ENCODE assay signal across 8 cellular contexts in the genomic region with DNA sequence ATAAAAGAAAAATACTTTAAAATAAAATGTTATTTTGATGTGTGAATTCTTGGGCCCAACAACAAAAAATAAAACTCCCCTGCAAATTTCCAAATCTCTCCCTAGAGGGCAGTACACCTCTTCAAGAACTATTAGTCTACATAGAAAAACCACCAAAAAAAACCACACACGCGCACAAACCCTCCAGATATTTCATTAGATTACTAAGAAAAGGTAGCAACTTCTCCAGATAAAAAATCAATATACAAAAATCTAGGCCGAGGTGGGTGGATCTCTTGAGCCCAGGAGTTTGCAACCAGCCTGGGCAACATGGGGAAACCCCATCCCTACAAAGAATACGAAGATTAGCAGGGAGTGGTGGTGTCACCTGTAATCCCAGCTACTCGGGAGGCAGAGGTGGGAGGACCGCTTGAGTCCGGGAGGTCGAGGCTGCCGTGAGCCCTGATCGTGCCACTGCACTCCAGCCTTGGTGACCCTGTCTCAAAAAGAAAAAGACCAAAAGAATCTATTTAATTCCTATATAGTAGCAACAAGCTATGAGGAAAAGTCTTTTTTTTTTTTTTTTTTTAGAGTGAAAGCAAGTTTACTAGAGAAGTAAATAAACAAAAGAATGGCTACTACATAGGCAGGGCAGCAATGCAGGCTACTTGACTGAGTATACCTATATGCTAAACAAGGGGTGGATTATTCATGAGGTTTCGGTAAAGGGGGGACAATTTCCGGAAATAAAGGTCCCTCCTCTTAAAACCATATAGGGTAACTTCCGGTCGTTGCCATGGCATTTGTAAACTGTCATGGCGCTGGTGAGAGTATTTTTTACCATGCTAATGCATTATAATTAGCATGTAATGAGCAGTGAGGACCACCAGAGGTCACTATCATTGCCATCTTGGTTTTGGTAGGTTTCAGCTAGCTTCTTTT. TPM values are rescaled to one million over a fixed set of nuclear protein-coding genes. Genes with fewer than 3 reads are reported as not detected.
A peak's percentile ranks its signal among the peaks of the same experiment; 100 is the strongest.
DNase-seq lines count a peak whose midpoint lies in the region; ATAC-seq and TF ChIP-seq lines count a peak whose summit lies in the region.

No MANE protein-coding gene starts in this region.

- H3K36me3 ChIP-seq in colonic mucosa: no peaks in the 10 kb centered on the region

- TF ChIP-seq CTCF in AG09319 (IDR thresholded peaks at IDR 0.05; ENCODE audit: low read depth, low read length) (peak; percentile 60), activated B cell treated with CpG ODN at 0.5 μM for 24 hours (IDR thresholded peaks at IDR 0.05) (no peak), colonic mucosa (IDR thresholded peaks at IDR 0.05) (peak; percentile 61)

- peaks cover 22% of the 10 kb centered on the region for H3K27me3 Mint-ChIP-seq in activated B cell treated with CpG ODN at 0.5 μM for 24 hours

- no peaks in the 10 kb centered on the region for H3K9me3 ChIP-seq in colonic mucosa

- intact Hi-C loops in activated B cell treated with CpG ODN at 0.5 μM for 24 hours (cut with micrococcal nuclease) (loop anchor here (1.0 to 10.0 kb wide), 8 partner anchors 19 to 778 kb away; a partner anchor contains a TSS), colonic mucosa (cut with DNase I) (loop anchor here (1.0 to 10.0 kb wide), 3 partner anchors 44 to 312 kb away; no protein-coding TSS in a partner anchor), left colon (cut with DNase I, micrococcal nuclease) (loop anchor here (2.0 to 10.0 kb wide), 3 partner anchors 42 to 122 kb away; no protein-coding TSS in a partner anchor)

- peak overlapping the region; percentile 71 for H3K4me3 Mint-ChIP-seq in activated B cell treated with CpG ODN at 0.5 μM for 24 hours

- H3K4me1 Mint-ChIP-seq in activated B cell treated with CpG ODN at 0.5 μM for 24 hours: peaks cover 12% of the 10 kb centered on the region

- peak overlapping the region; percentile 26 for H3K4me3 ChIP-seq in colonic mucosa

- CTCF ChIA-PET in activated B cell treated with CpG ODN at 0.5 μM for 24 hours (lab: Charles Lee): interaction anchor here (0.6 to 2.7 kb wide), 5 partner anchors 11 to 257 kb away, joined by 3 to 30 read pairs (median 3); no protein-coding TSS in a partner anchor

- DNase-seq in AG09319 (ENCODE audit: extremely low read depth, low read depth) (peak; percentile 82), NCI-H2227 treated with DMSO at 0.1 percent for 48 hours (lab: John Stamatoyannopoulos, UW) (peak; percentile 88), activated B cell treated with CpG ODN at 0.5 μM for 24 hours (no peak), colonic mucosa (peak; percentile 90), left colon (peak; percentile 80 to 83)
- DNase-seq in stimulated activated CD4-positive, alpha-beta T cell treated with anti-CD3 and anti-CD28 coated beads, Interleukin-1b, Interleukin-23, amount 100 ng/mL, for 48 hours: peak; percentile 75

- ATAC-seq in GM18870 (IDR thresholded peaks at IDR 0.05; ENCODE audit: unreplicated experiment) (peak; percentile 78), HG03175 (IDR thresholded peaks at IDR 0.05; ENCODE audit: unreplicated experiment) (peak; percentile 84), activated B cell treated with CpG ODN at 0.5 μM for 24 hours (ENCODE audit: low read depth) (peak; percentile 91), left colon (peak; percentile 64)

- H3K27me3 ChIP-seq in colonic mucosa: no peaks in the 10 kb centered on the region

- peak overlapping the region in 1 of 2 donors; percentile 43 for H3K9ac ChIP-seq in colonic mucosa (ENCODE audit: low read depth in 2 of 2, low read length in 2 of 2)

- peaks cover 4% of the 10 kb centered on the region for H3K4me1 ChIP-seq in colonic mucosa

- H3K27ac Mint-ChIP-seq in activated B cell treated with CpG ODN at 0.5 μM for 24 hours: peak overlapping the region; percentile 64

- no peaks in the 10 kb centered on the region for H3K36me3 Mint-ChIP-seq in activated B cell treated with CpG ODN at 0.5 μM for 24 hours (ENCODE audit: low read depth)

- peak overlapping the region; percentile 56 for H3K27ac ChIP-seq in colonic mucosa

- POLR2A ChIA-PET in activated B cell treated with CpG ODN at 0.5 μM for 24 hours (lab: Charles Lee): interaction anchor here (0.6 to 1.4 kb wide), 5 partner anchors 19 to 573 kb away, joined by 3 to 11 read pairs (median 4); a partner anchor contains a TSS

- no peaks in the 10 kb centered on the region for H3K9me3 Mint-ChIP-seq in activated B cell treated with CpG ODN at 0.5 μM for 24 hours

RNA-seq across cellular contexts. Expression of a gene that starts 13.1 kb away (rescaled TPM):
- total RNA-seq in activated B cell treated with CpG ODN at 0.5 μM for 24 hours (not detected in 2 replicates), colonic mucosa (100 to 1,000 TPM in 1 of 2 donors, 10 to 100 TPM in 1; 83.1 to 107 TPM), left colon (100 to 1,000 TPM; 107 to 134 TPM)

RNA-seq across cellular contexts. Expression of a gene that starts 19.5 kb away (rescaled TPM):
- total RNA-seq in activated B cell treated with CpG ODN at 0.5 μM for 24 hours (0.44 and 0.71 TPM in 2 replicates), colonic mucosa (100 to 1,000 TPM; 258 to 267 TPM), left colon (100 to 1,000 TPM; 219 to 339 TPM)

RNA-seq across cellular contexts. Expression of a gene that starts 55.4 kb away (rescaled TPM):
- total RNA-seq in activated B cell treated with CpG ODN at 0.5 μM for 24 hours (not detected in 2 replicates), colonic mucosa (10 to 100 TPM in 1 of 2 donors, 1 to 10 TPM in 1; 7.5 to 16.8 TPM), left colon (10 to 100 TPM in 1 of 2 donors, 1 to 10 TPM in 1; 7.1 to 11.9 TPM)

Comparison
In these comparisons a context has a peak if more than half of its experiments do, and no peak if none do; other contexts are left out.
1. RNA of a gene that starts 13.1 kb away (total RNA-seq): 107 to 134 TPM in left colon and 83.1 to 107 TPM in colonic mucosa; not detected in activated B cell treated with CpG ODN at 0.5 μM for 24 hours; every median in the first group is over 10 times any median in the second.
2. RNA of a gene that starts 19.5 kb away (total RNA-seq): 219 to 339 TPM in left colon and 258 to 267 TPM in colonic mucosa; 0.44 to 0.71 TPM in activated B cell treated with CpG ODN at 0.5 μM for 24 hours; every median in the first group is over 100 times any median in the second.
3. Peak in every context shown above with its lines, with median percentiles within 50 percentile points of each other: ATAC-seq.